18 cellular contexts compared by ENCODE assay signal in the genomic region with DNA sequence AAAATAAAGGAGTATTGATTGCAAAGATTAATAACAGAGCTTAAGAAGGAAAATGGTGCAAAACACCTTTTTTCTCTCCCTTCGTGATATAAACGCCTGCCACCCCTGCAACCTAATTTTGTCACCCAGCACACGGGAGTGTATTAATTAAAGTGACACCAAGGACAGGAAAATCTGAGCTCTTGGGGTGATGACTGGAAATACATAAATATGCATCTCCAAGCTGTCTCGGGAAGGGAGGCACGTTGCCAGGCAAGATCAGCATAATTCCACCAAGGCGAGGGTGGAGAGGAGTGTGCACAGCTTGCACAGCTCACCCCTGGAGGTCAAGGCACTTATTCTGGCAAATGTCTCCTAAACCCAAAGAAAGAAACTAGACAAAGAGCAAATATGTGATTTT.
"Had no signal": no experiment of that assay in that cellular context is flagged by ENCODE, and none has a peak within 500 bp of the region (broad histone marks: within the 10 kb centered on the region; RNA-seq: fewer than 3 reads in every experiment).

No MANE protein-coding gene starts in this region.

- H3K27ac ChIP-seq: SJSA1, SK-N-MC had no signal

- H3K4me3 ChIP-seq: SJSA1, SK-N-MC had no signal

- H3K9me3 ChIP-seq: SJSA1 had no signal

- H3K4me1 ChIP-seq: SJSA1 had no signal

- ATAC-seq: HepG2 had no signal

- H3K36me3 ChIP-seq: SJSA1 had no signal

- DNase-seq: IMR-90, Karpas-422, KG1, NCI-H1092 treated with DMSO at 0.1 percent for 48 hours, NCI-H1436, NCI-H187, NCI-H2029, NCI-H2171 treated with DMSO at 0.1 percent for 48 hours, NCI-H345, NCI-H446 treated with DMSO at 0.1 percent for 48 hours, NCI-H510A treated with DMSO at 0.1 percent for 48 hours, NCI-H526, Right ventricle myocardium superior, RPMI8226, SIG-M5 had no signal

- H3K27me3 ChIP-seq: SJSA1 had no signal
